Comparison of ENCODE assay signal across 9 cellular contexts in the genomic region with DNA sequence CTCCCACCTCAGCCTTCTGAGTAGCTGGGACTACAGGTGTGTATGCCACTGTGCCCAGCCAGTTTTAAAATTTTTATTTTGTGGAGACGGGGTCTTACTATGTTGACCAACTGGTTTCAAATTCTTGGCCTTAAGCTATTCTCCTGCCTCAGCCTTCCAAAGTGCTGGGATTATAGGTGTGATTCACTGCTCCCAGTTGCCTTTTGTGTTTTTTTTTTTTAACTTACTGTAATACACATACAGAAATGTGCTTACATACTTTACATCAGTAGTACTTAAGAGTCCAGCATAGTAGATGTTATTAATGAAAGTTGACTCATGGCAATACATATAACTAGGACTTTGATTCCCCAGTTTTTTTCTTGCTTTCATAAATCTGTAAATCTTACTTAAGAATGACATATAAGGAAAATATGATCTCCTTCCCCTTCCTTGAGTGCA. TPM values are rescaled to one million over a fixed set of nuclear protein-coding genes. Genes with fewer than 3 reads are reported as not detected.
DNase-seq lines count a peak whose midpoint lies in the region; ATAC-seq, FAIRE-seq and TF ChIP-seq lines count a peak whose summit lies in the region.
"Had no signal": no experiment of that assay in that cellular context is flagged by ENCODE, and none has a peak within 500 bp of the region (broad histone marks: within the 10 kb centered on the region; RNA-seq: fewer than 3 reads in every experiment).

No MANE protein-coding gene starts in this region.

- peaks cover 90% of the 10 kb centered on the region for H3K79me2 ChIP-seq in keratinocyte (ENCODE audit: control insufficient read depth, insufficient read depth, low read length)

- H3K27me3 ChIP-seq in keratinocyte (ENCODE audit: control insufficient read depth, extremely low read depth, insufficient read depth, low read length) (no peaks in the 10 kb centered on the region), tibial nerve (no peaks in the 10 kb centered on the region)

- H3K9ac ChIP-seq in keratinocyte (ENCODE audit: control insufficient read depth, extremely low read depth, insufficient read depth, low read length): no peak overlapping the region

- FAIRE-seq in keratinocyte (lab: Jason Lieb, UNC): peak; percentile 44

- H3K4me1 Mint-ChIP-seq in activated naive CD4-positive, alpha-beta T cell treated with anti-CD3 and anti-CD28 coated beads, Interleukin-2, amount 10 ng/mL, durations not matched to agents 7 days and 5 days: peaks cover 68% of the 10 kb centered on the region
- peaks cover 79% of the 10 kb centered on the region for H3K4me1 Mint-ChIP-seq in activated naive CD8-positive, alpha-beta T cell (ENCODE audit: low read depth)

- peak overlapping the region in 1 of 3 experiments; percentile 5 for H3K4me3 ChIP-seq in keratinocyte (ENCODE audit: control insufficient read depth in 2 of 3, extremely low read depth in 1 of 3, insufficient read depth in 2 of 3, low read depth in 1 of 3, low read length in 3 of 3)
- H3K4me3 ChIP-seq in tibial nerve: no peak overlapping the region

- H3K9me1 ChIP-seq in keratinocyte (ENCODE audit: control insufficient read depth, extremely low read depth, insufficient read depth, low read length): no peaks in the 10 kb centered on the region

- H3K4me1 ChIP-seq in keratinocyte (ENCODE audit: control insufficient read depth, extremely low read depth, insufficient read depth, low read length) (peaks cover 40% of the 10 kb centered on the region), tibial nerve (peaks cover 0 to 70% (median 41%) of the 10 kb centered on the region in 4 donors)

- H3K9me3 ChIP-seq in keratinocyte (ENCODE audit: control insufficient read depth, low read depth, low read length) (no peaks in the 10 kb centered on the region), tibial nerve (no peaks in the 10 kb centered on the region)

- ATAC-seq in left cardiac atrium: no peak

- H3K27ac ChIP-seq in keratinocyte (ENCODE audit: control insufficient read depth, insufficient read depth, low read length): peak overlapping the region; percentile 65
- H3K27ac ChIP-seq in tibial nerve: peak overlapping the region in 3 of 4 donors; percentile 54 to 96 (median 65)

- H2AFZ ChIP-seq in keratinocyte (ENCODE audit: control insufficient read depth, low read length): no peak overlapping the region

- intact Hi-C loops in left cardiac atrium (cut with DNase I): no loop called here

- DNase-seq in activated naive CD4-positive, alpha-beta T cell treated with anti-CD3 and anti-CD28 coated beads, Interleukin-2, amount 10 ng/mL, durations not matched to agents 7 days and 5 days: no peak
- no peak for DNase-seq in activated naive CD4-positive, alpha-beta T cell treated with anti-CD3 and anti-CD28 coated beads, Interleukin-2, amount 50 U/mL, for 16 hours
- DNase-seq in keratinocyte (ENCODE audit: low read depth, low spot score) (no peak), tibial nerve (ENCODE audit: low spot score in 2 of 2) (no peak), GM20000 (ENCODE audit: low spot score) (no peak), left cardiac atrium (no peak)
- DNase-seq in effector CD4-positive, alpha-beta T cell: no peak
- DNase-seq: NCI-H345 had no signal

- no peak for TF ChIP-seq POLR2A in tibial nerve (IDR thresholded peaks at IDR 0.05)

- H3K36me3 Mint-ChIP-seq in activated naive CD4-positive, alpha-beta T cell treated with anti-CD3 and anti-CD28 coated beads, Interleukin-2, amount 10 ng/mL, durations not matched to agents 7 days and 5 days: peaks cover 39% of the 10 kb centered on the region
- peaks cover 5% of the 10 kb centered on the region for H3K36me3 Mint-ChIP-seq in activated naive CD8-positive, alpha-beta T cell

- CTCF ChIA-PET in activated naive CD4-positive, alpha-beta T cell treated with anti-CD3 and anti-CD28 coated beads, Interleukin-2, amount 10 ng/mL, durations not matched to agents 7 days and 5 days (lab: Charles Lee): no interaction called here

- H3K9me3 Mint-ChIP-seq in activated naive CD4-positive, alpha-beta T cell treated with anti-CD3 and anti-CD28 coated beads, Interleukin-2, amount 10 ng/mL, durations not matched to agents 7 days and 5 days: no peaks in the 10 kb centered on the region
- H3K9me3 Mint-ChIP-seq in activated naive CD8-positive, alpha-beta T cell (ENCODE audit: low read depth): no peaks in the 10 kb centered on the region

- H3K4me2 ChIP-seq in keratinocyte (ENCODE audit: control insufficient read depth, extremely low read depth, insufficient read depth, low read depth, low read length): peak overlapping the region; percentile 66

- no peak for TF ChIP-seq EP300 in tibial nerve (IDR thresholded peaks at IDR 0.05)

- H3K36me3 ChIP-seq in keratinocyte (ENCODE audit: control insufficient read depth in 2 of 2, extremely low read depth in 1 of 2, insufficient read depth in 2 of 2, low read length in 2 of 2) (no peaks in the 10 kb centered on the region), tibial nerve (no peaks in the 10 kb centered on the region)

- peak overlapping the region; percentile 86 for H3K27ac Mint-ChIP-seq in activated naive CD4-positive, alpha-beta T cell treated with anti-CD3 and anti-CD28 coated beads, Interleukin-2, amount 10 ng/mL, durations not matched to agents 7 days and 5 days
- H3K27ac Mint-ChIP-seq in activated naive CD8-positive, alpha-beta T cell: peak overlapping the region; percentile 75

- H4K20me1 ChIP-seq in keratinocyte (ENCODE audit: control insufficient read depth, extremely low read depth, insufficient read depth, low read length): peaks cover 14% of the 10 kb centered on the region

- H3K4me3 Mint-ChIP-seq in activated naive CD4-positive, alpha-beta T cell treated with anti-CD3 and anti-CD28 coated beads, Interleukin-2, amount 10 ng/mL, durations not matched to agents 7 days and 5 days: no peak overlapping the region
- peak overlapping the region; percentile 93 for H3K4me3 Mint-ChIP-seq in activated naive CD8-positive, alpha-beta T cell

- dilution Hi-C loops in keratinocyte (cut with MboI; ENCODE audit: extremely low pct_ligation_motif_present, low sequenced_read_pairs): no loop called here

- WGBS in tibial nerve, 2 donors: 91 to 92% methylated on average over 1 of the region's 1 CpG

- H3K27me3 Mint-ChIP-seq in activated naive CD4-positive, alpha-beta T cell treated with anti-CD3 and anti-CD28 coated beads, Interleukin-2, amount 10 ng/mL, durations not matched to agents 7 days and 5 days: no peaks in the 10 kb centered on the region
- no peaks in the 10 kb centered on the region for H3K27me3 Mint-ChIP-seq in activated naive CD8-positive, alpha-beta T cell

- TF ChIP-seq CTCF in keratinocyte (optimal IDR thresholded peaks at IDR 0.05 in 1 of 3, IDR thresholded peaks at IDR 0.05 in 1 of 3, conservative IDR thresholded peaks at IDR 0.05 in 1 of 3; ENCODE audit: extremely low read depth in 1 of 3, insufficient read depth in 2 of 3, low read length in 3 of 3): no peak
- no peak for TF ChIP-seq CTCF in tibial nerve (IDR thresholded peaks at IDR 0.05)
- no peak for TF ChIP-seq CTCF in GM20000 (IDR thresholded peaks at IDR 0.05; ENCODE audit: extremely low read depth, missing control alignments)

RNA-seq across cellular contexts. Expression of a gene that starts 4.7 kb away (rescaled TPM):
- 38.3 to 63.8 TPM (median 50.5 TPM) in 3 replicates for polyA plus RNA-seq in keratinocyte
- polyA plus RNA-seq in keratinocyte (2011; ENCODE audit: low read depth): 106 TPM
- 13.3 and 23.9 TPM in 2 replicates for polyA plus RNA-seq in keratinocyte (2011; cell fraction: cytosol; rRNA removed)
- 61.7 and 89.6 TPM in 2 replicates for polyA plus RNA-seq in keratinocyte (2011; cell fraction: nucleus; rRNA removed)
- polyA plus RNA-seq in keratinocyte (2012; ENCODE audit: low replicate concordance): 24.8 and 45.4 TPM in 2 replicates
- polyA minus RNA-seq in keratinocyte: 20.5 to 113 TPM (median 95.0 TPM) in 3 replicates
- 60.2 TPM for polyA minus RNA-seq in keratinocyte (2011; cell fraction: cytosol; rRNA and poly(A)+ RNA removed)
- polyA minus RNA-seq in keratinocyte (2011; cell fraction: nucleus; rRNA and poly(A)+ RNA removed): 186 and 287 TPM in 2 replicates
- total RNA-seq in tibial nerve: 10 to 100 TPM; 50.0 to 66.0 (median 56.7) TPM
- total RNA-seq in left cardiac atrium: 10 to 100 TPM; 10.4 to 15.4 TPM
